1 cellular context compared by ENCODE assay signal in the genomic region with DNA sequence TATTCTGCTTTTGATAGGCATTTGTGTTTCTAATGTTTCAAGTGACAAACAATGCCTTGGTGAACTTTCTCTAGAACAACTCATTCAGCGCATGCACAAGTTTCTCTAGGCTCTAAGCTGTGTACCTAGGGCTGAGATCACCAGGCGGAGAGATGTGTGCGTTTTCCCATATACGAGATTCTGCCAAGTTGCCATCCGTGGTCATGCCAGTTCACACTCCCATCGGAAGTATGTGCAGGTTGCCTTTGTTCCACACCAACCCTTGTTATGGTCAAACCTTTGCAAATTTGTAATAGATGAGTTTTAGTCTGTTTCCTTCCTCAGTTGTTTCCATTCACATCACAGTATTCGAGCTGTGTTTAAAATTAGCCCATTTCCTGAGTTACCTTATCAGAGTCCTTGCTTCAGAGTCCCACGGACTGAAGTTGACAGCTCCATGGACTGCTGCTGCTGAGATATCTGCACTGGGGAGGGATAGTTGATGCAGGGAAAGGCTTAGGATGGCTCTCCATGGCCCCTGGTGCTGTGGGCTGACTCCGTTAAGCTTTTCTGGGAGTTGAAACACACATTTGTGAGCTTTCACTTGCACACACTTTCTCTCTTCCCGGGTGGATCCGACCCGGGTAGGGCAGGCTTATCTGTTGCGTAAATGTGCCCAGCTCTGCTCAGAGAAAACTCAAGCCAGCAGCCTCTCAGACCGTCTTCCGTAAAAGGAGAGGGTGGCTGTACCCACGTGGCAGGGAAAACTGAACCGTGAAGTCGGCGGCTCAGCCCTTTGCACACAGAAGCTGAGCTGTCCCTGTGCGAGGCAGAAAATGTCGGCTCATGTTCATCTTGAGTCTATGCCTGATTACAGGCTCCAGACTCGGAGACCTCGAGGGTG.
TF ChIP-seq lines count a peak whose summit lies in the region.

No MANE protein-coding gene starts in this region.

TF ChIP-seq in GM12878, 131 proteins besides CTCF, POLR2A, EP300 and RAD21 (continues in another document):
- TF ChIP-seq KDM1A (IDR thresholded peaks at IDR 0.05; ENCODE audit: borderline replicate concordance) (no peak), SRF (IDR thresholded peaks at IDR 0.05; ENCODE audit: low read depth in 2 of 2, low read length in 2 of 2) (peak; percentile 40 to 63; a peak in 2 of 4 replicates), ELK1 (IDR thresholded peaks at IDR 0.05; ENCODE audit: low read depth, low read length) (no peak), ASH2L (IDR thresholded peaks at IDR 0.05; ENCODE audit: borderline replicate concordance, low read depth) (no peak), HDGF (IDR thresholded peaks at IDR 0.05) (no peak), TAF1 (IDR thresholded peaks at IDR 0.05; ENCODE audit: borderline replicate concordance, low read depth, low read length) (peak; percentile 71; the same call in 1 of the 2 replicates), RB1 (IDR thresholded peaks at IDR 0.05; ENCODE audit: borderline replicate concordance) (0 out of 2 replicates have a peak, but pooled peaks have one; percentile 1), PML (IDR thresholded peaks at IDR 0.05; ENCODE audit: low read length) (no peak), RELB (IDR thresholded peaks at IDR 0.05; ENCODE audit: low read depth) (no peak; the same call in 1 of the 2 replicates), ZBED1 (IDR thresholded peaks at IDR 0.05; ENCODE audit: borderline replicate concordance) (no peak), ZNF687 (IDR thresholded peaks at IDR 0.05) (0 out of 2 replicates have a peak, but pooled peaks have one; percentile 40), TBL1XR1 (IDR thresholded peaks at IDR 0.05; ENCODE audit: low read depth, low read length) (no peak), MTA2 (IDR thresholded peaks at IDR 0.05; ENCODE audit: low read depth) (no peak), MTA3 (IDR thresholded peaks at IDR 0.05; ENCODE audit: borderline replicate concordance, low read length) (no peak), GABPA (IDR thresholded peaks at IDR 0.05; ENCODE audit: low read depth) (no peak), ATF7 (IDR thresholded peaks at IDR 0.05; ENCODE audit: low read depth) (no peak), SMAD5 (IDR thresholded peaks at IDR 0.05; ENCODE audit: low read depth) (no peak), SPI1 (IDR thresholded peaks at IDR 0.05; ENCODE audit: borderline replicate concordance, insufficient read depth, low read depth, low read length) (0 out of 2 replicates have a peak, but pooled peaks have one; percentile 12), CBFB (IDR thresholded peaks at IDR 0.05; ENCODE audit: low read depth) (no peak), JUND (IDR thresholded peaks at IDR 0.05; ENCODE audit: low read depth, low read length) (no peak), MEF2A (IDR thresholded peaks at IDR 0.05; ENCODE audit: insufficient read depth, low read depth, low read length) (no peak), CUX1 (IDR thresholded peaks at IDR 0.05; ENCODE audit: insufficient replicate concordance, low read depth, low read length) (no peak)
- TF ChIP-seq, protein P1, sequence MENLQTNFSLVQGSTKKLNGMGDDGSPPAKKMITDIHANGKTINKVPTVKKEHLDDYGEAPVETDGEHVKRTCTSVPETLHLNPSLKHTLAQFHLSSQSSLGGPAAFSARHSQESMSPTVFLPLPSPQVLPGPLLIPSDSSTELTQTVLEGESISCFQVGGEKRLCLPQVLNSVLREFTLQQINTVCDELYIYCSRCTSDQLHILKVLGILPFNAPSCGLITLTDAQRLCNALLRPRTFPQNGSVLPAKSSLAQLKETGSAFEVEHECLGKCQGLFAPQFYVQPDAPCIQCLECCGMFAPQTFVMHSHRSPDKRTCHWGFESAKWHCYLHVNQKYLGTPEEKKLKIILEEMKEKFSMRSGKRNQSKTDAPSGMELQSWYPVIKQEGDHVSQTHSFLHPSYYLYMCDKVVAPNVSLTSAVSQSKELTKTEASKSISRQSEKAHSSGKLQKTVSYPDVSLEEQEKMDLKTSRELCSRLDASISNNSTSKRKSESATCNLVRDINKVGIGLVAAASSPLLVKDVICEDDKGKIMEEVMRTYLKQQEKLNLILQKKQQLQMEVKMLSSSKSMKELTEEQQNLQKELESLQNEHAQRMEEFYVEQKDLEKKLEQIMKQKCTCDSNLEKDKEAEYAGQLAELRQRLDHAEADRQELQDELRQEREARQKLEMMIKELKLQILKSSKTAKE (IDR thresholded peaks at IDR 0.05; ENCODE audit: low read depth, poor library complexity, severe bottlenecking): no peak
- TF ChIP-seq, protein P2, sequence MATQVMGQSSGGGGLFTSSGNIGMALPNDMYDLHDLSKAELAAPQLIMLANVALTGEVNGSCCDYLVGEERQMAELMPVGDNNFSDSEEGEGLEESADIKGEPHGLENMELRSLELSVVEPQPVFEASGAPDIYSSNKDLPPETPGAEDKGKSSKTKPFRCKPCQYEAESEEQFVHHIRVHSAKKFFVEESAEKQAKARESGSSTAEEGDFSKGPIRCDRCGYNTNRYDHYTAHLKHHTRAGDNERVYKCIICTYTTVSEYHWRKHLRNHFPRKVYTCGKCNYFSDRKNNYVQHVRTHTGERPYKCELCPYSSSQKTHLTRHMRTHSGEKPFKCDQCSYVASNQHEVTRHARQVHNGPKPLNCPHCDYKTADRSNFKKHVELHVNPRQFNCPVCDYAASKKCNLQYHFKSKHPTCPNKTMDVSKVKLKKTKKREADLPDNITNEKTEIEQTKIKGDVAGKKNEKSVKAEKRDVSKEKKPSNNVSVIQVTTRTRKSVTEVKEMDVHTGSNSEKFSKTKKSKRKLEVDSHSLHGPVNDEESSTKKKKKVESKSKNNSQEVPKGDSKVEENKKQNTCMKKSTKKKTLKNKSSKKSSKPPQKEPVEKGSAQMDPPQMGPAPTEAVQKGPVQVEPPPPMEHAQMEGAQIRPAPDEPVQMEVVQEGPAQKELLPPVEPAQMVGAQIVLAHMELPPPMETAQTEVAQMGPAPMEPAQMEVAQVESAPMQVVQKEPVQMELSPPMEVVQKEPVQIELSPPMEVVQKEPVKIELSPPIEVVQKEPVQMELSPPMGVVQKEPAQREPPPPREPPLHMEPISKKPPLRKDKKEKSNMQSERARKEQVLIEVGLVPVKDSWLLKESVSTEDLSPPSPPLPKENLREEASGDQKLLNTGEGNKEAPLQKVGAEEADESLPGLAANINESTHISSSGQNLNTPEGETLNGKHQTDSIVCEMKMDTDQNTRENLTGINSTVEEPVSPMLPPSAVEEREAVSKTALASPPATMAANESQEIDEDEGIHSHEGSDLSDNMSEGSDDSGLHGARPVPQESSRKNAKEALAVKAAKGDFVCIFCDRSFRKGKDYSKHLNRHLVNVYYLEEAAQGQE (IDR thresholded peaks at IDR 0.05; ENCODE audit: low read depth, low read length): no peak
- TF ChIP-seq, protein P3, sequence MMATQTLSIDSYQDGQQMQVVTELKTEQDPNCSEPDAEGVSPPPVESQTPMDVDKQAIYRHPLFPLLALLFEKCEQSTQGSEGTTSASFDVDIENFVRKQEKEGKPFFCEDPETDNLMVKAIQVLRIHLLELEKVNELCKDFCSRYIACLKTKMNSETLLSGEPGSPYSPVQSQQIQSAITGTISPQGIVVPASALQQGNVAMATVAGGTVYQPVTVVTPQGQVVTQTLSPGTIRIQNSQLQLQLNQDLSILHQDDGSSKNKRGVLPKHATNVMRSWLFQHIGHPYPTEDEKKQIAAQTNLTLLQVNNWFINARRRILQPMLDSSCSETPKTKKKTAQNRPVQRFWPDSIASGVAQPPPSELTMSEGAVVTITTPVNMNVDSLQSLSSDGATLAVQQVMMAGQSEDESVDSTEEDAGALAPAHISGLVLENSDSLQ (IDR thresholded peaks at IDR 0.05): no peak
- TF ChIP-seq, protein P4, sequence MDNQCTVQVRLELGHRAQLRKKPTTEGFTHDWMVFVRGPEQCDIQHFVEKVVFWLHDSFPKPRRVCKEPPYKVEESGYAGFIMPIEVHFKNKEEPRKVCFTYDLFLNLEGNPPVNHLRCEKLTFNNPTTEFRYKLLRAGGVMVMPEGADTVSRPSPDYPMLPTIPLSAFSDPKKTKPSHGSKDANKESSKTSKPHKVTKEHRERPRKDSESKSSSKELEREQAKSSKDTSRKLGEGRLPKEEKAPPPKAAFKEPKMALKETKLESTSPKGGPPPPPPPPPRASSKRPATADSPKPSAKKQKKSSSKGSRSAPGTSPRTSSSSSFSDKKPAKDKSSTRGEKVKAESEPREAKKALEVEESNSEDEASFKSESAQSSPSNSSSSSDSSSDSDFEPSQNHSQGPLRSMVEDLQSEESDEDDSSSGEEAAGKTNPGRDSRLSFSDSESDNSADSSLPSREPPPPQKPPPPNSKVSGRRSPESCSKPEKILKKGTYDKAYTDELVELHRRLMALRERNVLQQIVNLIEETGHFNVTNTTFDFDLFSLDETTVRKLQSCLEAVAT (IDR thresholded peaks at IDR 0.05): 0 out of 2 replicates have a peak, but pooled peaks have one; percentile 16
